14 cellular contexts compared by ENCODE assay signal in the genomic region with DNA sequence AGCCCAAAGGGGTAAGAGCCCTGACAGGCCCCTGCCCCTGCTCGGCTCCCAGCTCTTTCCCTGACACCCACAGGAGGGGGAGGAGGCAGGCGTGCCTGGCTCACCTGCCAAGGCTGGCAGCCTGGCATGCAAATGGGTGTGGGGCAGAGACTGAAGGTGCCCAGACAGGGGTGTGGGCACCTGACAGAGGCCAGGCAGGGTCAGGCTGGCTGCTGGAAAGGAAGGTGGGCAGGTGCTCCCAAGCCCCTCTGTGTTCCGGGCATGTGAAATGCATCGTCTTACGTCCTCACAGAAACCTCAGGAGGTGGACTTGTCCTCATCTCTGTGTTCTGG.
"Had no signal": no experiment of that assay in that cellular context is flagged by ENCODE, and none has a peak within 500 bp of the region (broad histone marks: within the 10 kb centered on the region; RNA-seq: fewer than 3 reads in every experiment).

No MANE protein-coding gene starts in this region.

- H3K4me1 ChIP-seq: right lobe of liver, spleen had no signal

- H3K9me3 ChIP-seq: right lobe of liver, spleen had no signal

- H3K27ac ChIP-seq: right lobe of liver, SK-N-MC, spleen had no signal

- H3K9me3 Mint-ChIP-seq: activated T-helper 2 cell treated with anti-CD3 and anti-CD28 coated beads, Interferon-gamma antibody, Interleukin-2, Interleukin-4, amounts not matched to agents 10 μg/mL and 5 μg/mL and 100 μg/mL, durations not matched to agents 14 hours and 24 hours and 36 hours; nephron; stimulated activated naive CD8-positive, alpha-beta T cell treated with anti-CD3 and anti-CD28 coated beads, Interleukin-15, Interleukin-2, amounts not matched to agents 100 ng/mL and 50 ng/mL, for 24 hours had no signal

- ATAC-seq: right lobe of liver had no signal

- DNase-seq: activated CD4-positive, CD25-positive, alpha-beta regulatory T cell treated with anti-CD3 and anti-CD28 coated beads, Interleukin-2, amount 50 U/mL, for 72 hours; activated naive CD4-positive, alpha-beta T cell treated with anti-CD3 and anti-CD28 coated beads, Interleukin-2, amount 50 U/mL, for 16 hours; activated T-cell treated with anti-CD3 and anti-CD28 coated beads, Interleukin-2, amount 50 U/mL, for 1 hour; foreskin fibroblast; hippocampal formation; occipital lobe; spleen; T-helper 1 cell; T1000 had no signal

- H3K4me3 Mint-ChIP-seq: nephron; stimulated activated naive CD8-positive, alpha-beta T cell treated with anti-CD3 and anti-CD28 coated beads, Interleukin-15, Interleukin-2, amounts not matched to agents 100 ng/mL and 50 ng/mL, for 24 hours had no signal

- H3K27me3 ChIP-seq: right lobe of liver had no signal

- H3K36me3 ChIP-seq: right lobe of liver, spleen had no signal

- H3K4me3 ChIP-seq: right lobe of liver, SK-N-MC, spleen had no signal

- H3K27ac Mint-ChIP-seq: activated T-helper 2 cell treated with anti-CD3 and anti-CD28 coated beads, Interferon-gamma antibody, Interleukin-2, Interleukin-4, amounts not matched to agents 10 μg/mL and 5 μg/mL and 100 μg/mL, durations not matched to agents 14 hours and 24 hours and 36 hours; nephron; stimulated activated naive CD8-positive, alpha-beta T cell treated with anti-CD3 and anti-CD28 coated beads, Interleukin-15, Interleukin-2, amounts not matched to agents 100 ng/mL and 50 ng/mL, for 24 hours had no signal
